ENCODE assay signal across 8 cellular contexts in the genomic region with DNA sequence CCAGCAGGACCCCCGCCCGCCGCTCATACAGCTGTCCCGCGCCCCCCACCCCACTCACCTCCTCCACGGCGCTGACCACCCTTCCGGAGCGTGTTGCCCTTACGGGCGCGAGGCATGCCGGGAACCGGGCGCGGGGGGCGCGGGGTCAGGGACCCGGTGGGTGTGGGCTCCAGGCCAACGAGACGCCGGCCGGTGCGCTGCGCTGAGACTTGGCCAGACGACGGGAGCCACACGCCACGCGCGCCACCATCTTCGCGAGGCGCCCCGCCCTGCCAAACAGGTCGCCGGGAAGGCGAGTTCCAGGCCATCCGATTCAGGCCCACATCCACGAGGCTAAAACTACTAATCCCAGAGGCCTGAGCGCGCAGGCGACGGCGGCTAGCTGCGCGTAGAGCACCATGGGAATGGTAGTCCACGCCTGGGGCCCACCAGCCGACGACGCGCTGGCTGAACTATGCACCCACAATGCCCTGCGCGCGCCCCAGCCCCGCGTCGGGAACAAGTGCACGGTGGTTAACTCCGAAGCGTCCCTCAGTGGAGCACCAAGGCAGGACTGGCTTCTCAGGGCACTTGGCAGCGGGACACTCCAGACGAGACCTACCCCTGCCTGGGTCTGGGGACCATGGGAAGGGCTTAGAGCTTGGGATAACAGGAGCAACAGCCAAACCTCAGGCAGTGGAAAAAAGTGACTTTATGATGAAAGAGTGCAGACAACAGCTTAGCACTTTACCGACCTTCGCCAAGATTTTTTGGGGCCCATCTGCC. TPM values are rescaled to one million over a fixed set of nuclear protein-coding genes. Genes with fewer than 3 reads are reported as not detected.
DNase-seq lines count a peak whose midpoint lies in the region; ATAC-seq, FAIRE-seq and TF ChIP-seq lines count a peak whose summit lies in the region.

IFRD2 (minus strand) TSS at position 271 of the 765 bp plus-strand sequence; CDS start at position 116, 155 bp downstream.

- ATAC-seq in HG03432 (IDR thresholded peaks at IDR 0.05; ENCODE audit: unreplicated experiment), result peak; percentile 93

- TF ChIP-seq POLR2A in GM19099 (IDR thresholded peaks at IDR 0.05; ENCODE audit: extremely low read depth, insufficient read length, low read depth), result peak; percentile 82

- FAIRE-seq in kidney (lab: Jason Lieb, UNC), result peak; percentile 92

- intact Hi-C loops in kidney (cut with DNase I), result no loop called here

- H3K27ac ChIP-seq in kidney (ENCODE audit: low read depth in 2 of 2, low read length in 2 of 2), result peak within 1 kb of the TSS; percentile 78 to 88

- no peak for TF ChIP-seq CTCF in kidney (IDR thresholded peaks at IDR 0.05; ENCODE audit: borderline replicate concordance, extremely low read depth, insufficient read depth)

- H3K9ac ChIP-seq in kidney (ENCODE audit: low read length in 2 of 2), result peak within 1 kb of the TSS; percentile 66 to 84

- H3K9me3 ChIP-seq in kidney (ENCODE audit: control insufficient read depth in 1 of 2, low read length in 2 of 2), result no peaks in the 10 kb centered on the region

- peaks cover 9 to 25% of the 10 kb centered on the region in 2 donors for H3K36me3 ChIP-seq in kidney (ENCODE audit: control insufficient read depth in 1 of 2, insufficient read depth in 2 of 2, low read length in 2 of 2)

- peak; percentile 96 for DNase-seq in AG20443 (ENCODE audit: low spot score)
- peak; percentile 86 for DNase-seq in NCI-H510A (lab: John Stamatoyannopoulos, UW)
- DNase-seq in activated CD4-positive, alpha-beta T cell treated with anti-CD3 and anti-CD28 coated beads for 1 hour, result peak; percentile 93
- peak; percentile 97 for DNase-seq in cerebellum (ENCODE audit: low spot score)
- DNase-seq in kidney, result peak; percentile 99
- peak; percentile 97 for DNase-seq in stimulated activated CD4-positive, alpha-beta T cell treated with anti-CD3 and anti-CD28 coated beads, Interleukin-15, amount 100 ng/mL, for 24 hours

- H3K4me1 ChIP-seq in kidney (ENCODE audit: control insufficient read depth in 1 of 2, insufficient read depth in 1 of 2, low read depth in 1 of 2, low read length in 2 of 2), result peaks cover 16 to 17% of the 10 kb centered on the region in 2 donors

- H3K4me3 ChIP-seq in kidney (ENCODE audit: low read length in 2 of 2), result peak within 1 kb of the TSS; percentile 85 to 88

RNA-seq across cellular contexts. Expression of gene IFRD2, which starts in this region (rescaled TPM):
- 19.3 TPM for total RNA-seq in cerebellum
- 78.1 TPM for total RNA-seq in kidney
- polyA plus RNA-seq in kidney (ENCODE audit: insufficient read depth, low read depth, low replicate concordance), result 54.1 TPM

Comparison
In these comparisons a context has a peak if more than half of its experiments do, and no peak if none do; other contexts are left out.
1. Peak in every context shown above with its lines: DNase-seq, ATAC-seq, H3K4me3 ChIP-seq and H3K27ac ChIP-seq.